In the genomic region with DNA sequence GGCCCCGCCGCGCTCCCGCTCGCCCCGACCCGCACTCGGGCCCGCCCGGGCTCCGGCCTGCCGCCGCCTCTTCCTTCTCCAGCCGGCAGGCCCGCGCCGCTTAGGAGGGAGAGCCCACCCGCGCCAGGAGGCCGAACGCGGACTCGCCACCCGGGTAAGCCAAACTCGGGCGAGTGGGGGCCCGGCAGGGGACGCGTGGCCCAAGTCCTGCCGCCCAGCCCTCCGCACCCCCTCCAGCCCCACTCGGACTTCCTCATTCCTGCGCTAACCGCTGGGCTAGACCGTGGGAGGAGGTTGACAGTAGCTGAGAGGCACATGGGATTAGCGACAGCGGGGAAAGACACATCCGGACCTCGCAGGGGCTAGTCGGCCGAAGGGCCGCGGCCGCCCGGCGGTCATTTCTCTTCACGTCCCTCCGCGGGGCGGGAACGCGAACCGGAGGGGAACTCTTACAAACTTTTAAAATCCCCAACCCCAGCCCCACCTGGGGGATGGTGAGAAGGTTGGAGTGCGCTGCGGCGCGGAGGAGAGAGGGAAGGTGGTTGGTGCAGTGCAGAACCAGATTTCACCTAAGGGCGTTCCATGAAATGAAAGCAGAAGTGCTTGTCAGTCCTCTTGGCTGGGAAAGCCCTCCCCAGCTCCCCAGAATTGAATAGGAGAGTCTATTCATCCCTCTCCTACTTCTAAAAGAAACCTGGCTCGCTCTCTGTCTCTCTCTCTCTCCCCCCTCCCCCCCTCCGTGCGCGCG, we compare ENCODE assay signal across 8 cellular contexts. TPM values are rescaled to one million over a fixed set of nuclear protein-coding genes. Genes with fewer than 3 reads are reported as not detected.
DNase-seq lines count a peak whose midpoint lies in the region; ATAC-seq and TF ChIP-seq lines count a peak whose summit lies in the region.

No MANE protein-coding gene starts in this region.

- H3K4me1 ChIP-seq in Panc1 (ENCODE audit: control insufficient read depth, insufficient read depth, low read length), result peaks cover 20% of the 10 kb centered on the region

- in situ Hi-C loops in Panc1 (cut with HindIII; ENCODE audit: low pct_unique_long_range_greater_than_20kb, low sequenced_read_pairs), result no loop called here

- peak overlapping the region; percentile 89 for H3K4me3 Mint-ChIP-seq in Calu3 (ENCODE audit: low read depth, unreplicated experiment)
- peak overlapping the region; percentile 93 to 98 (median 93) for H3K4me3 Mint-ChIP-seq in nephron

- H3K27me3 Mint-ChIP-seq in Calu3 (ENCODE audit: unreplicated experiment) (no peaks in the 10 kb centered on the region), nephron (ENCODE audit: low read depth) (no peaks in the 10 kb centered on the region)

- H3K4me3 ChIP-seq in Panc1 (ENCODE audit: low read depth in 2 of 2, low read length in 2 of 2), result peak overlapping the region; percentile 79 to 92

- peak overlapping the region; percentile 86 for H3K27ac ChIP-seq in Panc1 (ENCODE audit: low read length)

- H3K36me3 Mint-ChIP-seq in Calu3 (ENCODE audit: insufficient read depth, unreplicated experiment) (peaks cover 31% of the 10 kb centered on the region), nephron (ENCODE audit: low read depth) (no peaks in the 10 kb centered on the region)

- CTCF ChIA-PET in Calu3 (lab: Charles Lee), result no interaction called here
- CTCF ChIA-PET in Panc1 (lab: Charles Lee), result no interaction called here

- peak; percentile 73 for DNase-seq in Calu3
- DNase-seq in HT-29 (ENCODE audit: low spot score), result peak; percentile 89
- no peak for DNase-seq in Panc1 (ENCODE audit: low read depth, low spot score)
- DNase-seq in activated T-helper 9 cell treated with anti-CD3 and anti-CD28 coated beads, Interleukin-2, amount 50 U/mL, for 16 hours (ENCODE audit: low read depth), result peak; percentile 52
- peak; percentile 65 for DNase-seq in fibroblast of peridontal ligament (ENCODE audit: extremely low read depth)
- peak; percentile 48 for DNase-seq in stromal cell of bone marrow (ENCODE audit: low read depth)

- POLR2A ChIA-PET in Panc1 (lab: Charles Lee), result no interaction called here

- TF ChIP-seq CTCF in Calu3 (IDR thresholded peaks at IDR 0.05; ENCODE audit: unreplicated experiment) (no peak), Panc1 (IDR thresholded peaks at IDR 0.05) (no peak), nephron (IDR thresholded peaks at IDR 0.05; ENCODE audit: unreplicated experiment in 3 of 3) (no peak)

- peak overlapping the region; percentile 70 for H3K27ac Mint-ChIP-seq in Calu3 (ENCODE audit: unreplicated experiment)
- peak overlapping the region; percentile 92 to 98 (median 97) for H3K27ac Mint-ChIP-seq in nephron

- no peaks in the 10 kb centered on the region for H3K9me3 ChIP-seq in Panc1 (ENCODE audit: control insufficient read depth, insufficient read depth, low read depth, low read length)

- ATAC-seq in GM21367 (IDR thresholded peaks at IDR 0.05; ENCODE audit: unreplicated experiment), result peak; percentile 33
- peak; percentile 83 for ATAC-seq in Panc1

- no peaks in the 10 kb centered on the region for H3K36me3 ChIP-seq in Panc1 (ENCODE audit: control insufficient read depth, insufficient read depth, low read length)

- H3K27me3 ChIP-seq in Panc1 (ENCODE audit: control insufficient read depth, insufficient read depth, low read length), result no peaks in the 10 kb centered on the region

- intact Hi-C loops in Calu3 (cut with micrococcal nuclease; ENCODE audit: unreplicated experiment), result no loop called here
- intact Hi-C loops in Panc1 (cut with micrococcal nuclease; ENCODE audit: unreplicated experiment), result no loop called here

- BruUV-seq in Calu3 (replicated peaks; lab: Mats Ljungman, UMichigan), result no TSS peak
- no TSS peak for BruUV-seq in Panc1 (replicated peaks; lab: Mats Ljungman, UMichigan)

- H3K9me3 Mint-ChIP-seq in Calu3 (ENCODE audit: low read depth, unreplicated experiment) (peaks cover 2% of the 10 kb centered on the region), nephron (no peaks in the 10 kb centered on the region)

- H3K4me1 Mint-ChIP-seq in Calu3 (ENCODE audit: low read depth, unreplicated experiment), result peaks cover 12% of the 10 kb centered on the region
- peaks cover 26% of the 10 kb centered on the region for H3K4me1 Mint-ChIP-seq in nephron

RNA-seq across cellular contexts. Expression of gene NFKB1, which starts 0.7 kb away (rescaled TPM):
- total RNA-seq in Calu3 (2022) (31.3 and 35.6 TPM in 2 replicates), Panc1 (2021; ENCODE audit: unreplicated experiment) (29.0 TPM)
- total RNA-seq in HT-29 (2014; rRNA removed; shearing (Covaris generic)), result 21.2 and 28.0 TPM in 2 replicates
- 21.6 TPM for polyA plus RNA-seq in Panc1 (2012; ENCODE audit: insufficient read length)
